In the genomic region with DNA sequence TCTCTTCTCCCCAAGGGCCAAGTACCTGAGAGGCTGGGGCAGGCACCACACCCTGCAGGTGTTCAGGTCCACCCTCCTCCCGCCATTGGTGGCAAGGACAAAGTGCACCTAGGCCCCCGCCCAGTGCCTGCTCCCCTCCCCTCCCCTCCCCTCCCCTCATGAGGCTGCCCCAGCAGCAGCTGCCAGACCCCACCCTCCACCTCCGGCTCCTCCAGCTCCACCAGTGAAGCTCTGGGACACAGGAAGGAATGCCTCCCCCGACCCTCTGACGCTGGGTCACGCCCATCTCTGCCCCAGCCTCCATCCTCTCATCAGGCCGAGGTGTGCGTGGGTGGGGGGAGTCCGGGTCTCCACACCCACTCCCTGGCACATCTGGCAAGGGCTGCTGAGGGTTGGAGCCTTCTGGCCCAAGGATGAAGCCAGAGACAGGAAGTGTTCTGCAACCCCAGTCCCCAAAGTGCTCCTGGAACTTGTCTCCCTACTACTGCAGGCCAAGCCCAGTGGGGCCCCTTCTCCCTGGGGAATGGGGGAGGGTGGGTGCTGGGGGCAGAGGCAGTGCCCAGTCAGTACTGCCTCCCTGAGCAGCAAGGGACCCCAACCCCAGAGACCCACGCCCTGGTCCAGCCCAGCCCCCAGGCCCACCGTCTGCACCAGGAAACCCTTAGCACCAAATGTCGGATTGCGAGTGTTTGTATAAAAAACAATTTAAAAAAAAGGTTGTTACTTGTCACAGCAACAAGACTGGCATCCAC, we compare ENCODE assay signal across 1 cellular context.
TF ChIP-seq lines count a peak whose summit lies in the region.

No MANE protein-coding gene starts in this region.

TF ChIP-seq in endothelial cell of umbilical vein, 7 proteins besides CTCF, POLR2A, EP300 and RAD21:
- TF ChIP-seq FOS (IDR thresholded peaks at IDR 0.05; ENCODE audit: borderline replicate concordance, insufficient read depth, low read length) (no peak), EZH2 (IDR thresholded peaks at IDR 0.05; ENCODE audit: borderline replicate concordance, low read depth, low read length, severe bottlenecking) (no peak), MYC (IDR thresholded peaks at IDR 0.05; ENCODE audit: low read depth, low read length) (no peak), POLR2AphosphoS5 (IDR thresholded peaks at IDR 0.05; ENCODE audit: insufficient read depth, low read depth, low read length) (no peak), GATA2 (IDR thresholded peaks at IDR 0.05; ENCODE audit: insufficient read depth, insufficient read length, low read depth, low read length) (no peak)
